8 cellular contexts compared by ENCODE assay signal in genomic region chr18:69580107-69580506, GRCh38.
DNase-seq lines count a peak whose midpoint lies in the region; ATAC-seq and TF ChIP-seq lines count a peak whose summit lies in the region.

No MANE protein-coding gene starts in this region.

- H3K36me3 ChIP-seq in ACC112 (ENCODE audit: insufficient read depth, low read length) (no peaks in the 10 kb centered on the region), upper lobe of left lung (no peaks in the 10 kb centered on the region)

- H2AFZ ChIP-seq in ACC112 (ENCODE audit: low read length, unreplicated experiment) = peak overlapping the region; percentile 44

- H3K27me3 ChIP-seq in ACC112 (ENCODE audit: insufficient read depth, low read length) = no peaks in the 10 kb centered on the region
- no peaks in the 10 kb centered on the region for H3K27me3 ChIP-seq in upper lobe of left lung

- H3K27ac ChIP-seq in ACC112 (ENCODE audit: low read depth, low read length) (no peak overlapping the region), upper lobe of left lung (peak overlapping the region in 3 of 4 donors; percentile 4 to 67 (median 33))

- TF ChIP-seq EP300 in upper lobe of left lung (IDR thresholded peaks at IDR 0.05) = no peak

- TF ChIP-seq CTCF in upper lobe of left lung (IDR thresholded peaks at IDR 0.05) = no peak

- H3K79me2 ChIP-seq in ACC112 (ENCODE audit: control insufficient read depth, insufficient read depth, low read length, unreplicated experiment) = no peaks in the 10 kb centered on the region

- H3K9me3 ChIP-seq in upper lobe of left lung = no peaks in the 10 kb centered on the region

- DNase-seq in SKM-1 treated with dmso at 0.1 percent for 144 hours (lab: John Stamatoyannopoulos, UW; ENCODE audit: unreplicated experiment) (peak; percentile 62), upper lobe of left lung (no peak), NCI-H446 treated with DMSO at 0.1 percent for 48 hours (lab: John Stamatoyannopoulos, UW) (no peak)
- DNase-seq in stimulated activated CD4-positive, alpha-beta T cell treated with anti-CD3 and anti-CD28 coated beads, Interleukin-4, amount 100 ng/mL, for 24 hours = no peak

- H3K4me1 ChIP-seq in ACC112 (ENCODE audit: control insufficient read depth, insufficient read depth, low read length, unreplicated experiment) (no peaks in the 10 kb centered on the region), upper lobe of left lung (peaks cover 0 to 4% (median 0%) of the 10 kb centered on the region in 4 donors)

- ATAC-seq in GM18858 (IDR thresholded peaks at IDR 0.05; ENCODE audit: unreplicated experiment) = peak; percentile 86
- ATAC-seq in HG02981 (IDR thresholded peaks at IDR 0.05; ENCODE audit: unreplicated experiment) = peak; percentile 78
- peak in 1 of 2 donors; percentile 43 for ATAC-seq in upper lobe of left lung (ENCODE audit: low FRiP score in 2 of 2)
- no peak for ATAC-seq in HG03025 (IDR thresholded peaks at IDR 0.05; ENCODE audit: low FRiP score, unreplicated experiment)

- WGBS in upper lobe of left lung, 2 donors = 17 to 19% methylated on average over 3 of the region's 3 CpGs

- H3K4me3 ChIP-seq in ACC112 (ENCODE audit: low read depth, low read length) (no peak overlapping the region), upper lobe of left lung (no peak overlapping the region)

- no peak for TF ChIP-seq POLR2A in upper lobe of left lung (IDR thresholded peaks at IDR 0.05)
